In genomic region chr9:123568691-123569342, GRCh38 we compare ENCODE assay signal across 1 cellular context.
TF ChIP-seq lines count a peak whose summit lies in the region.

No MANE protein-coding gene starts in this region.

TF ChIP-seq in GM23338, 12 proteins besides CTCF, POLR2A, EP300 and RAD21 (continued from another document):
- TF ChIP-seq ZNF462 (CRISPR knock-in tag; IDR thresholded peaks at IDR 0.05) = no peak
